Comparison of ENCODE assay signal across 12 cellular contexts in genomic region chr12:89370850-89371249, GRCh38. TPM values are rescaled to one million over a fixed set of nuclear protein-coding genes. Genes with fewer than 3 reads are reported as not detected.
A peak's percentile ranks its signal among the peaks of the same experiment; 100 is the strongest.
DNase-seq lines count a peak whose midpoint lies in the region; ATAC-seq and TF ChIP-seq lines count a peak whose summit lies in the region.
"Had no signal": no experiment of that assay in that cellular context is flagged by ENCODE, and none has a peak within 500 bp of the region (broad histone marks: within the 10 kb centered on the region; RNA-seq: fewer than 3 reads in every experiment).

No MANE protein-coding gene starts in this region.

- H3K18ac ChIP-seq in trophoblast cell (ENCODE audit: low read length), result no peak overlapping the region

- H3K9me2 ChIP-seq in GM23248 (ENCODE audit: insufficient read depth) (0 out of 2 replicates have a peak, but pooled peaks cover 4% of the 10 kb centered on the region), PC-3 (replicated peaks; ENCODE audit: low read length) (no peaks in the 10 kb centered on the region)

- no peaks in the 10 kb centered on the region for H3K9me3 ChIP-seq in GM23248 (ENCODE audit: low read depth)
- H3K9me3 ChIP-seq in PC-3 (ENCODE audit: low read length), result no peaks in the 10 kb centered on the region
- H3K9me3 ChIP-seq in trophoblast cell (ENCODE audit: insufficient read depth, low read depth, low read length), result no peaks in the 10 kb centered on the region
- no peaks in the 10 kb centered on the region for H3K9me3 ChIP-seq in gastrocnemius medialis

- H3K36me3 ChIP-seq in GM23248 (ENCODE audit: low read depth) (no peaks in the 10 kb centered on the region), PC-3 (ENCODE audit: low read depth, low read length) (no peaks in the 10 kb centered on the region), trophoblast cell (ENCODE audit: control insufficient read depth in 1 of 2, insufficient read depth in 2 of 2, low read length in 2 of 2) (no peaks in the 10 kb centered on the region), gastrocnemius medialis (no peaks in the 10 kb centered on the region)

- H3K4me1 ChIP-seq in GM23248 (ENCODE audit: insufficient read depth), result peaks cover 53% of the 10 kb centered on the region
- H3K4me1 ChIP-seq in PC-3 (ENCODE audit: insufficient read depth, low read length), result peaks cover 73% of the 10 kb centered on the region
- H3K4me1 ChIP-seq in trophoblast cell (ENCODE audit: control insufficient read depth in 1 of 2, insufficient read depth in 2 of 2, low read length in 2 of 2), result peaks cover 12 to 29% of the 10 kb centered on the region in 2 experiments
- H3K4me1 ChIP-seq in gastrocnemius medialis, result peaks cover 4 to 17% of the 10 kb centered on the region in 2 donors

- peaks cover 49% of the 10 kb centered on the region for H3F3A ChIP-seq in GM23248 (ENCODE audit: insufficient read depth)
- H3F3A ChIP-seq in PC-3 (ENCODE audit: low read length, unreplicated experiment), result peaks cover 7% of the 10 kb centered on the region

- in situ Hi-C loops in GM23248 (cut with MboI) (no loop called here), gastrocnemius medialis (cut with MboI; ENCODE audit: low sequenced_read_pairs in 4 of 4) (no loop called here)

- H3K79me2 ChIP-seq in GM23248 (ENCODE audit: insufficient read depth), result no peaks in the 10 kb centered on the region
- H3K79me2 ChIP-seq in PC-3 (ENCODE audit: low read length), result no peaks in the 10 kb centered on the region
- no peaks in the 10 kb centered on the region for H3K79me2 ChIP-seq in trophoblast cell (ENCODE audit: control insufficient read depth, insufficient read depth, low read length, poor library complexity)

- H3K4me3 ChIP-seq in GM23248, result no peak overlapping the region
- no peak overlapping the region; the same call in 1 of the 2 replicates for H3K4me3 ChIP-seq in PC-3 (ENCODE audit: low read length)
- no peak overlapping the region for H3K4me3 ChIP-seq in epithelial cell of esophagus (ENCODE audit: low read length)
- no peak overlapping the region for H3K4me3 ChIP-seq in trophoblast cell (ENCODE audit: low read depth, low read length)
- H3K4me3 ChIP-seq in gastrocnemius medialis, result no peak overlapping the region
- H3K4me3 ChIP-seq: coronary artery had no signal

- TF ChIP-seq CTCF in PC-3 (conservative IDR thresholded peaks at IDR 0.05; ENCODE audit: low read depth, low read length) (no peak), epithelial cell of esophagus (IDR thresholded peaks at IDR 0.05; ENCODE audit: insufficient read depth, low read depth, low read length, missing control alignments) (no peak), gastrocnemius medialis (IDR thresholded peaks at IDR 0.05 in 4 of 5, conservative IDR thresholded peaks at IDR 0.05 in 1 of 5) (no peak)

- no peak overlapping the region for H3K23ac ChIP-seq in trophoblast cell (ENCODE audit: low read length)

- H3K4me2 ChIP-seq in GM23248 (ENCODE audit: unreplicated experiment) (peak overlapping the region; percentile 50), PC-3 (ENCODE audit: low read length) (peak overlapping the region; percentile 55), trophoblast cell (ENCODE audit: low read length) (no peak overlapping the region)

- POLR2A ChIA-PET in PC-3 (lab: Charles Lee; ENCODE audit: unreplicated experiment), result no interaction called here

- H3K79me1 ChIP-seq in trophoblast cell (ENCODE audit: low read length), result peaks cover 8% of the 10 kb centered on the region

- BruUV-seq in PC-3 (replicated peaks; lab: Mats Ljungman, UMichigan), result no TSS peak

- H4K8ac ChIP-seq in trophoblast cell (ENCODE audit: low read depth, low read length), result no peak overlapping the region

- H3K9ac ChIP-seq in GM23248 (no peak overlapping the region), PC-3 (ENCODE audit: low read length) (peak overlapping the region; percentile 56), trophoblast cell (ENCODE audit: low read length) (no peak overlapping the region)
- H3K9ac ChIP-seq: parathyroid adenoma had no signal

- DNase-seq in GM23248 (peak; percentile 70), PC-3 (peak; percentile 96), epithelial cell of esophagus (ENCODE audit: low read depth) (peak; percentile 99), trophoblast cell (peak; percentile 52 to 77), DMS79 treated with DMSO at 0.1 percent for 48 hours (lab: John Stamatoyannopoulos, UW) (no peak), gastrocnemius medialis (no peak), T-helper 1 cell (no peak)
- DNase-seq: activated T-cell treated with anti-CD3 and anti-CD28 coated beads, Interleukin-2, amount 50 U/mL, for 24 hours; DMS53 had no signal

- no peak overlapping the region for H3K14ac ChIP-seq in trophoblast cell (ENCODE audit: low read length)

- H2BK120ac ChIP-seq in trophoblast cell (ENCODE audit: insufficient read depth, low read length, poor library complexity), result no peak overlapping the region

- no peak overlapping the region for H2BK12ac ChIP-seq in trophoblast cell (ENCODE audit: low read length)

- H4K20me1 ChIP-seq in GM23248 (ENCODE audit: insufficient read depth), result no peaks in the 10 kb centered on the region
- no peaks in the 10 kb centered on the region for H4K20me1 ChIP-seq in PC-3 (ENCODE audit: low read length)

- H3K27me3 ChIP-seq in GM23248 (replicated peaks; ENCODE audit: insufficient read depth) (no peaks in the 10 kb centered on the region), PC-3 (ENCODE audit: low read length) (no peaks in the 10 kb centered on the region), trophoblast cell (ENCODE audit: insufficient read depth, low read length) (no peaks in the 10 kb centered on the region), gastrocnemius medialis (no peaks in the 10 kb centered on the region)

- 43 to 49% methylated on average over 7 of the region's 7 CpGs for WGBS in GM23248 (ENCODE audit: low coverage in 1 of 2, low lambda C conversion rate in 2 of 2, missing lambda C conversion rate in 2 of 2), 2 experiments
- WGBS in trophoblast cell (ENCODE audit: extremely low coverage, insufficient coverage, insufficient read length), result no CpG with 5 or more reads among the region's 7 CpGs

- CTCF ChIA-PET in PC-3 (lab: Charles Lee), result interaction anchor here (0.6 kb wide), 2 partner anchors 346 to 354 kb away, joined by 3 to 4 read pairs; no protein-coding TSS in a partner anchor

- H2BK5ac ChIP-seq in trophoblast cell (ENCODE audit: low read depth, low read length, poor library complexity), result no peak overlapping the region

- no peak overlapping the region for H4K12ac ChIP-seq in trophoblast cell (ENCODE audit: low read depth, low read length)

- no peak for TF ChIP-seq POLR2A in gastrocnemius medialis (IDR thresholded peaks at IDR 0.05)

- no peak overlapping the region for H2AK5ac ChIP-seq in trophoblast cell (ENCODE audit: low read length)

- intact Hi-C loops in PC-3 (cut with micrococcal nuclease) (loop anchor here (1.0 to 5.0 kb wide), 3 partner anchors 17 to 151 kb away; partner anchors contain the start of gene GALNT4), gastrocnemius medialis (cut with DNase I; ENCODE audit: low total_unique reads) (no loop called here)

- ATAC-seq in PC-3, result peak; percentile 73
- ATAC-seq in GM18907 (IDR thresholded peaks at IDR 0.05; ENCODE audit: unreplicated experiment), result no peak
- no peak for ATAC-seq in gastrocnemius medialis

- H3K27ac ChIP-seq in GM23248, result peak overlapping the region; percentile 54
- peak overlapping the region; percentile 92 for H3K27ac ChIP-seq in PC-3 (ENCODE audit: low read length)
- H3K27ac ChIP-seq in trophoblast cell (ENCODE audit: low read depth, low read length), result no peak overlapping the region
- H3K27ac ChIP-seq in gastrocnemius medialis, result no peak overlapping the region
- H3K27ac ChIP-seq: coronary artery, parathyroid adenoma had no signal

- no peak overlapping the region for H3K4ac ChIP-seq in trophoblast cell (ENCODE audit: low read depth, low read length)

- H2AFZ ChIP-seq in GM23248 (peak overlapping the region; percentile 31; the same call in 1 of the 2 replicates), PC-3 (ENCODE audit: low read length) (peak overlapping the region; percentile 15), trophoblast cell (ENCODE audit: insufficient read depth, low read length, poor library complexity) (no peak overlapping the region)
- H2AFZ ChIP-seq: parathyroid adenoma had no signal

- H4K91ac ChIP-seq in trophoblast cell (ENCODE audit: low read depth, low read length), result no peak overlapping the region

RNA-seq across cellular contexts. Expression of gene DUSP6, which starts 18.5 kb away (rescaled TPM):
- total RNA-seq in GM23248 (2014; rRNA removed; shearing (Covaris generic)), result 81.9 and 112 TPM in 2 replicates
- polyA plus RNA-seq in GM23248 (2016; fragmentation: Nextera tagmentation; extraction: Ambion mirVana), result 96.1 and 100 TPM in 2 replicates
- 184 and 244 TPM in 2 replicates for total RNA-seq in PC-3 (2014; rRNA removed)
- polyA plus RNA-seq in trophoblast cell (2013), result 7.5 and 8.0 TPM in 2 replicates
- 10 to 100 TPM in 3 of 4 donors, 1 to 10 TPM in 1; 4.2 to 23.8 (median 12.1) TPM for total RNA-seq in gastrocnemius medialis

Comparison
In these comparisons a context has a peak if more than half of its experiments do, and no peak if none do; other contexts are left out.
1. DNase-seq: peak in GM23248 (single experiment), PC-3 (single experiment), epithelial cell of esophagus (single experiment) and trophoblast cell (2 of 2); none in DMS79 treated with DMSO at 0.1 percent for 48 hours (single experiment), gastrocnemius medialis (0 of 2) and T-helper 1 cell (0 of 5).
2. H3K27ac ChIP-seq: peak in GM23248 (single experiment) and PC-3 (single experiment); none in trophoblast cell (single experiment) and gastrocnemius medialis (0 of 4).